ENCODE assay signal across 18 cellular contexts in the genomic region with DNA sequence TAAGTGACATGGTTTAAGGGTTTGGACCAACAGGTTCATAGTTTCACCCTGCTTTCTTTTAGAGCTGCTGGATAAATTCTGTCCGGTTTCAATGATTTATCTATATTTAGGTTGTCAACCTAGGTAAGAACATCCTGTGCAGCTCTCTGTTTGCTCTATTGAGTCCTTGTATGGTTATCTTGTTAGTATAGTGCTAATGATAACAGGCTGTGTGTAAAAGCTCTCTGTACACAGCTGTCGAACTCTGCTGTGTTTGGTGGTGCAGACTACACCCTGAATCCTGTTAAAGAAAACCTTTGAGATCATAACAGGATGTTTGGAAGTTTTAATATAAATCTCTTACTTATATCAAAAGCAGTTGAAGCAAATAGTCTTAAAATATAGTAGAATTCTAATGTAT.
DNase-seq lines count a peak whose midpoint lies in the region; ATAC-seq, FAIRE-seq and TF ChIP-seq lines count a peak whose summit lies in the region.
"Had no signal": no experiment of that assay in that cellular context is flagged by ENCODE, and none has a peak within 500 bp of the region (broad histone marks: within the 10 kb centered on the region; RNA-seq: fewer than 3 reads in every experiment).

No MANE protein-coding gene starts in this region.

- H3K36me3 ChIP-seq in cardiac muscle cell (no peaks in the 10 kb centered on the region), endocrine pancreas (ENCODE audit: control insufficient read depth, insufficient read depth, low read length) (no peaks in the 10 kb centered on the region)
- H3K36me3 ChIP-seq: uterus had no signal

- no peak overlapping the region for H3K9ac ChIP-seq in endocrine pancreas (ENCODE audit: control insufficient read depth, insufficient read depth, low read length)
- H3K9ac ChIP-seq: SK-N-SH had no signal

- H3K9me3 Mint-ChIP-seq in stimulated activated naive CD8-positive, alpha-beta T cell treated with anti-CD3 and anti-CD28 coated beads, Interleukin-15, amount 100 ng/mL, for 72 hours, result no peaks in the 10 kb centered on the region
- H3K9me3 Mint-ChIP-seq: H9 had no signal

- TF ChIP-seq CTCF in cardiac muscle cell (IDR thresholded peaks at IDR 0.05; ENCODE audit: low read depth, low read length), result no peak

- no peaks in the 10 kb centered on the region for H3K4me1 Mint-ChIP-seq in stimulated activated naive CD8-positive, alpha-beta T cell treated with anti-CD3 and anti-CD28 coated beads, Interleukin-15, amount 100 ng/mL, for 72 hours
- H3K4me1 Mint-ChIP-seq: H9 had no signal

- ATAC-seq in stimulated activated naive CD8-positive, alpha-beta T cell treated with anti-CD3 and anti-CD28 coated beads, Interleukin-15, amount 100 ng/mL, for 72 hours, result no peak
- ATAC-seq: PC-3 had no signal

- peak; percentile 20 for FAIRE-seq in urothelium cell line (lab: Jason Lieb, UNC)

- H3K27ac Mint-ChIP-seq in stimulated activated naive CD8-positive, alpha-beta T cell treated with anti-CD3 and anti-CD28 coated beads, Interleukin-15, amount 100 ng/mL, for 72 hours, result no peak overlapping the region
- H3K27ac Mint-ChIP-seq: H9 had no signal

- H3K9me3 ChIP-seq in cardiac muscle cell (ENCODE audit: low read depth), result no peaks in the 10 kb centered on the region
- no peaks in the 10 kb centered on the region for H3K9me3 ChIP-seq in endocrine pancreas (ENCODE audit: control insufficient read depth, low read length)
- H3K9me3 ChIP-seq: SK-N-SH, uterus had no signal

- H3K4me1 ChIP-seq in cardiac muscle cell (ENCODE audit: low read depth) (peaks cover 28% of the 10 kb centered on the region), endocrine pancreas (ENCODE audit: control insufficient read depth, insufficient read depth, low read length) (peaks cover 61% of the 10 kb centered on the region)
- H3K4me1 ChIP-seq: uterus had no signal

- H3K4me3 Mint-ChIP-seq in stimulated activated naive CD8-positive, alpha-beta T cell treated with anti-CD3 and anti-CD28 coated beads, Interleukin-15, amount 100 ng/mL, for 72 hours, result no peak overlapping the region
- H3K4me3 Mint-ChIP-seq: H9 had no signal

- peak overlapping the region; percentile 67 for H3K27ac ChIP-seq in cardiac muscle cell
- H3K27ac ChIP-seq: uterus had no signal

- H3K27me3 ChIP-seq in cardiac muscle cell (no peaks in the 10 kb centered on the region), endocrine pancreas (ENCODE audit: control insufficient read depth, insufficient read depth, low read length) (no peaks in the 10 kb centered on the region)
- H3K27me3 ChIP-seq: uterus had no signal

- H3K27me3 Mint-ChIP-seq in stimulated activated naive CD8-positive, alpha-beta T cell treated with anti-CD3 and anti-CD28 coated beads, Interleukin-15, amount 100 ng/mL, for 72 hours, result no peaks in the 10 kb centered on the region

- intact Hi-C loops in cardiac septum (cut with DNase I), result no loop called here

- H3K4me3 ChIP-seq in cardiac muscle cell, result no peak overlapping the region
- H3K4me3 ChIP-seq in endocrine pancreas (ENCODE audit: control insufficient read depth, insufficient read depth, low read length), result peak overlapping the region; percentile 55
- H3K4me3 ChIP-seq: uterus had no signal

- DNase-seq in cardiac muscle cell (ENCODE audit: low read depth in 1 of 2, low spot score in 1 of 2) (peak in 1 of 2 donors; percentile 24), cardiac septum (ENCODE audit: low spot score) (no peak), NCI-H345 treated with DMSO at 0.1 percent for 48 hours (lab: John Stamatoyannopoulos, UW; ENCODE audit: unreplicated experiment) (peak; percentile 37), urothelium cell line (ENCODE audit: low spot score) (no peak), NOMO-1 treated with DMSO at 0.1 percent for 48 hours (lab: John Stamatoyannopoulos, UW; ENCODE audit: unreplicated experiment) (no peak)
- DNase-seq in stimulated activated CD4-positive, alpha-beta T cell treated with anti-CD3 and anti-CD28 coated beads, Interleukin-1b, Interleukin-23, amount 100 ng/mL, for 48 hours, result no peak
- DNase-seq in stimulated activated naive CD8-positive, alpha-beta T cell treated with anti-CD3 and anti-CD28 coated beads, Interleukin-15, amount 100 ng/mL, for 72 hours, result no peak
- DNase-seq: activated CD4-positive, alpha-beta T cell treated with anti-CD3 and anti-CD28 coated beads for 1 hour; activated effector memory CD4-positive, alpha-beta T cell treated with anti-CD3 and anti-CD28 coated beads, Interleukin-2, amount 50 U/mL, for 16 hours; EL; H9; hypothalamus; NCI-H2227 treated with DMSO at 0.1 percent for 48 hours; PC-3; SK-N-SH; T1000; uterus had no signal
